18 cellular contexts compared by ENCODE assay signal in the genomic region with DNA sequence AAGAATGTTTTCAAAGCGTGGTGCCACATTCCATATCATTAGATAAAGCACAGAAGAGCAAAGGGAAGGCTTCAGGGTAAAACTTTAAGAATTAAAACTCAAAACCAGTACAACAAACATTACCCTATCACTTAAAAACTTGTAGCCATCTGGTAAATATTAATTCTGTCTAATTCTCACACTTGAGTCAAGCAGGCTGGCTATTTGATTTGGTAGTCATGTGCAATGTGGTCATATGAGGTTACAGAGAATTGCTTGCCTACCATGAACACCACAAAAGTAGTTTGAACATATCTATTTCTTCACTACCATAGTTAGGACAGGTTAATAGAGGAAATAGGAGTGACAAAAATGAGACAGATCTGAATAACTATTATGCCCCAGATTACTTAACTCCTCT.
DNase-seq lines count a peak whose midpoint lies in the region; ATAC-seq, FAIRE-seq and TF ChIP-seq lines count a peak whose summit lies in the region.
"Had no signal": no experiment of that assay in that cellular context is flagged by ENCODE, and none has a peak within 500 bp of the region (broad histone marks: within the 10 kb centered on the region; RNA-seq: fewer than 3 reads in every experiment).

No MANE protein-coding gene starts in this region.

- H3K27me3 Mint-ChIP-seq in osteocyte (ENCODE audit: unreplicated experiment), result no peaks in the 10 kb centered on the region

- H3K9me3 ChIP-seq in GM23248 (ENCODE audit: low read depth), result no peaks in the 10 kb centered on the region
- H3K9me3 ChIP-seq in BE2C, result no peaks in the 10 kb centered on the region

- no peaks in the 10 kb centered on the region for H3K9me3 Mint-ChIP-seq in osteocyte (ENCODE audit: unreplicated experiment)
- H3K9me3 Mint-ChIP-seq: IgD-negative memory B cell had no signal

- no peaks in the 10 kb centered on the region for H3K9me2 ChIP-seq in GM23248 (ENCODE audit: insufficient read depth)

- CTCF ChIA-PET in BJ (lab: Yijun Ruan, JAX), result no interaction called here

- no peak overlapping the region for H3K9ac ChIP-seq in GM23248

- no peak overlapping the region for H2AFZ ChIP-seq in GM23248

- no peak for TF ChIP-seq POLR2A in GM12892 (IDR thresholded peaks at IDR 0.05; ENCODE audit: low read depth, low read length)

- no peaks in the 10 kb centered on the region for H3K79me2 ChIP-seq in GM23248 (ENCODE audit: insufficient read depth)

- TF ChIP-seq CTCF in BJ (IDR thresholded peaks at IDR 0.05; ENCODE audit: insufficient read depth, low read depth, low read length), result no peak
- TF ChIP-seq CTCF in fibroblast of mammary gland (conservative IDR thresholded peaks at IDR 0.05; ENCODE audit: control insufficient read depth, insufficient read depth, low read depth, low read length), result no peak
- no peak for TF ChIP-seq CTCF in osteocyte (IDR thresholded peaks at IDR 0.05)
- no peak for TF ChIP-seq CTCF in BE2C (IDR thresholded peaks at IDR 0.05; ENCODE audit: low read depth, low read length)

- H3K4me3 ChIP-seq in BJ (ENCODE audit: low read depth, low read length), result no peak overlapping the region
- H3K4me3 ChIP-seq in GM23248, result no peak overlapping the region
- H3K4me3 ChIP-seq in fibroblast of mammary gland (ENCODE audit: control insufficient read depth, low read depth, low read length), result no peak overlapping the region
- no peak overlapping the region for H3K4me3 ChIP-seq in BE2C (ENCODE audit: low read depth, low read length)

- ATAC-seq in HG03196 (IDR thresholded peaks at IDR 0.05; ENCODE audit: unreplicated experiment), result no peak
- ATAC-seq: Panc1 had no signal

- H4K20me1 ChIP-seq in GM23248 (ENCODE audit: insufficient read depth), result no peaks in the 10 kb centered on the region

- WGBS in GM23248 (ENCODE audit: low coverage in 1 of 2, low lambda C conversion rate in 2 of 2, missing lambda C conversion rate in 2 of 2), 2 experiments, result 48 to 60% methylated on average over 1 of the region's 1 CpG

- no peak overlapping the region for H3K4me3 Mint-ChIP-seq in osteocyte (ENCODE audit: unreplicated experiment)
- H3K4me3 Mint-ChIP-seq: IgD-negative memory B cell had no signal

- DNase-seq in BJ (ENCODE audit: low read depth) (peak; percentile 20), GM23248 (peak; percentile 45), fibroblast of mammary gland (ENCODE audit: low read depth) (peak; percentile 43), osteocyte (ENCODE audit: extremely low spot score, unreplicated experiment) (no peak), BE2C (no peak), GM12892 (ENCODE audit: insufficient read length) (no peak)
- DNase-seq: COR-L47, DMS53, NCI-H1417, NCI-H1930, NCI-H2171, NCI-H446 treated with DMSO at 0.1 percent for 48 hours, Right ventricle myocardium superior had no signal

- H3K27ac Mint-ChIP-seq in osteocyte (ENCODE audit: unreplicated experiment), result peak overlapping the region; percentile 46

- H3K4me1 ChIP-seq in GM23248 (ENCODE audit: insufficient read depth), result no peaks in the 10 kb centered on the region; the same call in 1 of the 2 replicates
- no peaks in the 10 kb centered on the region for H3K4me1 ChIP-seq in BE2C

- peaks cover 42% of the 10 kb centered on the region for H3K4me1 Mint-ChIP-seq in osteocyte (ENCODE audit: unreplicated experiment)
- H3K4me1 Mint-ChIP-seq: IgD-negative memory B cell had no signal

- no peaks in the 10 kb centered on the region for H3K36me3 ChIP-seq in BJ (ENCODE audit: control insufficient read depth, insufficient read depth, low read length)
- H3K36me3 ChIP-seq in GM23248 (ENCODE audit: low read depth), result no peaks in the 10 kb centered on the region
- no peaks in the 10 kb centered on the region for H3K36me3 ChIP-seq in BE2C

- H3K36me3 Mint-ChIP-seq in osteocyte (ENCODE audit: unreplicated experiment), result no peaks in the 10 kb centered on the region
- H3K36me3 Mint-ChIP-seq: IgD-negative memory B cell had no signal

- FAIRE-seq in GM12892 (lab: Jason Lieb, UNC), result no peak
- FAIRE-seq: H54 had no signal

- no peak overlapping the region for H3K4me2 ChIP-seq in GM23248 (ENCODE audit: unreplicated experiment)

- 0 out of 2 replicates have a peak, but pooled peaks cover 8% of the 10 kb centered on the region for H3F3A ChIP-seq in GM23248 (ENCODE audit: insufficient read depth)

- in situ Hi-C loops in GM23248 (cut with MboI), result no loop called here

- H3K27me3 ChIP-seq in BJ (ENCODE audit: control insufficient read depth, insufficient read depth, low read length) (no peaks in the 10 kb centered on the region), GM23248 (replicated peaks; ENCODE audit: insufficient read depth) (no peaks in the 10 kb centered on the region), BE2C (no peaks in the 10 kb centered on the region)

- POLR2A ChIA-PET in BJ (lab: Charles Lee), result no interaction called here

- H3K27ac ChIP-seq in GM23248, result 0 out of 2 replicates have a peak overlapping the region, but pooled peaks have one; percentile 4
- H3K27ac ChIP-seq: C4-2B had no signal

Comparison
In these comparisons a context has a peak if more than half of its experiments do, and no peak if none do; other contexts are left out.
1. DNase-seq: peak in BJ (single experiment), GM23248 (single experiment) and fibroblast of mammary gland (single experiment); none in osteocyte (single experiment), BE2C (single experiment) and GM12892 (single experiment).